ENCODE assay signal across 23 cellular contexts in genomic region chr22:48218889-48219420, GRCh38.
"Had no signal": no experiment of that assay in that cellular context is flagged by ENCODE, and none has a peak within 500 bp of the region (broad histone marks: within the 10 kb centered on the region; RNA-seq: fewer than 3 reads in every experiment).

No MANE protein-coding gene starts in this region.

- H3K27me3 ChIP-seq: ascending aorta, cardiac muscle cell, right lobe of liver had no signal

- H3K4me3 ChIP-seq: ascending aorta, cardiac muscle cell, esophagus squamous epithelium, right lobe of liver, thoracic aorta had no signal

- DNase-seq: activated CD4-positive, alpha-beta T cell treated with anti-CD3 and anti-CD28 coated beads for 36 hours; activated CD4-positive, alpha-beta T cell treated with anti-CD3 and anti-CD28 coated beads, Interleukin-2, amount 50 U/mL, for 4 hours; activated CD4-positive, CD25-positive, alpha-beta regulatory T cell; activated gamma-delta T cell; activated naive CD4-positive, alpha-beta T cell treated with anti-CD3 and anti-CD28 coated beads, Interleukin-2, amount 10 ng/mL, durations not matched to agents 7 days and 5 days; activated naive CD8-positive, alpha-beta T cell treated with anti-CD3 and anti-CD28 coated beads, Interleukin-2, amount 10 ng/mL, durations not matched to agents 7 days and 5 days; cortex of kidney; esophagus squamous epithelium; foreskin melanocyte; islet precursor cell; natural killer cell; right lobe of liver; stimulated activated CD4-positive, alpha-beta T cell treated with anti-CD3 and anti-CD28 coated beads, Interleukin-2, amount 100 ng/mL, for 48 hours; stimulated activated naive CD4-positive, alpha-beta T cell treated with Interleukin-2 at 50 U/mL for 16 hours; T-cell; trophoblast cell had no signal

- H3K9me3 Mint-ChIP-seq: activated naive CD4-positive, alpha-beta T cell treated with anti-CD3 and anti-CD28 coated beads, Interleukin-2, amount 10 ng/mL, durations not matched to agents 7 days and 5 days; activated naive CD8-positive, alpha-beta T cell treated with anti-CD3 and anti-CD28 coated beads, Interleukin-2, amount 10 ng/mL, durations not matched to agents 7 days and 5 days; T-helper 2 cell treated with Interferon-gamma antibody and Interleukin-4, amounts not matched to agents 5 μg/mL and 100 μg/mL, for 36 hours had no signal

- H3K36me3 ChIP-seq: ascending aorta, cardiac muscle cell, esophagus squamous epithelium, right lobe of liver, thoracic aorta had no signal

- ATAC-seq: activated CD4-positive, alpha-beta T cell treated with anti-CD3 and anti-CD28 coated beads for 36 hours; natural killer cell; right lobe of liver; T-cell had no signal

- H3K27me3 Mint-ChIP-seq: activated naive CD8-positive, alpha-beta T cell treated with anti-CD3 and anti-CD28 coated beads, Interleukin-2, amount 10 ng/mL, durations not matched to agents 7 days and 5 days had no signal

- H3K4me3 Mint-ChIP-seq: activated CD4-positive, alpha-beta T cell treated with anti-CD3 and anti-CD28 coated beads for 36 hours; activated naive CD4-positive, alpha-beta T cell treated with anti-CD3 and anti-CD28 coated beads, Interleukin-2, amount 10 ng/mL, durations not matched to agents 7 days and 5 days; activated naive CD8-positive, alpha-beta T cell treated with anti-CD3 and anti-CD28 coated beads, Interleukin-2, amount 10 ng/mL, durations not matched to agents 7 days and 5 days; brain; memory B cell; natural killer cell; T-cell; T-helper 2 cell treated with Interferon-gamma antibody and Interleukin-4, amounts not matched to agents 5 μg/mL and 100 μg/mL, for 36 hours had no signal

- H3K4me1 ChIP-seq: ascending aorta, esophagus squamous epithelium, right lobe of liver had no signal

- H3K36me3 Mint-ChIP-seq: activated naive CD4-positive, alpha-beta T cell treated with anti-CD3 and anti-CD28 coated beads, Interleukin-2, amount 10 ng/mL, durations not matched to agents 7 days and 5 days; activated naive CD8-positive, alpha-beta T cell treated with anti-CD3 and anti-CD28 coated beads, Interleukin-2, amount 10 ng/mL, durations not matched to agents 7 days and 5 days; brain; memory B cell; natural killer cell; T-cell had no signal

- H3K4me1 Mint-ChIP-seq: activated CD4-positive, alpha-beta T cell treated with anti-CD3 and anti-CD28 coated beads for 36 hours; activated naive CD4-positive, alpha-beta T cell treated with anti-CD3 and anti-CD28 coated beads, Interleukin-2, amount 10 ng/mL, durations not matched to agents 7 days and 5 days; activated naive CD8-positive, alpha-beta T cell treated with anti-CD3 and anti-CD28 coated beads, Interleukin-2, amount 10 ng/mL, durations not matched to agents 7 days and 5 days; brain; memory B cell; natural killer cell; T-cell had no signal

- H3K27ac ChIP-seq: ascending aorta, cardiac muscle cell, esophagus squamous epithelium, right lobe of liver, thoracic aorta had no signal

- H3K9me3 ChIP-seq: ascending aorta, right lobe of liver, thoracic aorta had no signal

- H3K27ac Mint-ChIP-seq: activated CD4-positive, alpha-beta T cell treated with anti-CD3 and anti-CD28 coated beads for 36 hours; activated naive CD4-positive, alpha-beta T cell treated with anti-CD3 and anti-CD28 coated beads, Interleukin-2, amount 10 ng/mL, durations not matched to agents 7 days and 5 days; activated naive CD8-positive, alpha-beta T cell treated with anti-CD3 and anti-CD28 coated beads, Interleukin-2, amount 10 ng/mL, durations not matched to agents 7 days and 5 days; brain; memory B cell; natural killer cell; progenitor cell of endocrine pancreas; T-cell; T-helper 2 cell treated with Interferon-gamma antibody and Interleukin-4, amounts not matched to agents 5 μg/mL and 100 μg/mL, for 36 hours had no signal
